In genomic region chrX:46710927-46711623, GRCh38 we compare ENCODE assay signal across 10 cellular contexts. TPM values are rescaled to one million over a fixed set of nuclear protein-coding genes. Genes with fewer than 3 reads are reported as not detected.
DNase-seq lines count a peak whose midpoint lies in the region; ATAC-seq and TF ChIP-seq lines count a peak whose summit lies in the region.
"Had no signal": no experiment of that assay in that cellular context is flagged by ENCODE, and none has a peak within 500 bp of the region (broad histone marks: within the 10 kb centered on the region; RNA-seq: fewer than 3 reads in every experiment).

No MANE protein-coding gene starts in this region.

- in situ Hi-C loops in HAP-1 (cut with MboI; ENCODE audit: low sequenced_read_pairs): no loop called here

- H3K36me3 Mint-ChIP-seq in activated naive CD4-positive, alpha-beta T cell treated with anti-CD3 and anti-CD28 coated beads, Interleukin-2, amount 50 U/mL, for 72 hours: peaks cover 0 to 7% of the 10 kb centered on the region in 2 donors

- peaks cover 68% of the 10 kb centered on the region for H3K4me1 Mint-ChIP-seq in stimulated activated naive CD8-positive, alpha-beta T cell treated with anti-CD3 and anti-CD28 coated beads, Interleukin-15, amount 100 ng/mL, for 72 hours

- CTCF ChIA-PET in HEK293T (lab: Yijun Ruan, JAX): no interaction called here

- peak overlapping the region; percentile 15 for H3K27ac ChIP-seq in WERI-Rb-1
- H3K27ac ChIP-seq: cardiac muscle cell had no signal

- no peaks in the 10 kb centered on the region for H3K9me3 ChIP-seq in WERI-Rb-1 (ENCODE audit: severe bottlenecking)
- H3K9me3 ChIP-seq in HAP-1: no peaks in the 10 kb centered on the region

- ATAC-seq in activated naive CD4-positive, alpha-beta T cell treated with anti-CD3 and anti-CD28 coated beads, Interleukin-2, amount 50 U/mL, for 72 hours: peak; percentile 38 to 71
- peak; percentile 71 for ATAC-seq in stimulated activated naive CD8-positive, alpha-beta T cell treated with anti-CD3 and anti-CD28 coated beads, Interleukin-15, amount 100 ng/mL, for 72 hours
- ATAC-seq in GM21619 (IDR thresholded peaks at IDR 0.05; ENCODE audit: unreplicated experiment): no peak

- H3K4me3 Mint-ChIP-seq in stimulated activated naive CD8-positive, alpha-beta T cell treated with anti-CD3 and anti-CD28 coated beads, Interleukin-15, amount 100 ng/mL, for 72 hours: peak overlapping the region; percentile 29 to 48

- no peak for DNase-seq in activated naive CD4-positive, alpha-beta T cell treated with anti-CD3 and anti-CD28 coated beads, Interleukin-2, amount 50 U/mL, for 72 hours (ENCODE audit: low spot score in 2 of 2)
- no peak for DNase-seq in activated naive CD4-positive, alpha-beta T cell treated with anti-CD3 and anti-CD28 coated beads, Interleukin-2, amount 50 U/mL, for 16 hours
- peak; percentile 45 for DNase-seq in MV-4-11 (lab: John Stamatoyannopoulos, UW)
- DNase-seq in WERI-Rb-1: peak; percentile 33
- DNase-seq in stimulated activated naive CD8-positive, alpha-beta T cell treated with anti-CD3 and anti-CD28 coated beads, Interleukin-15, amount 100 ng/mL, for 72 hours: peak in 1 of 2 donors; percentile 9
- no peak for DNase-seq in HEK293T (ENCODE audit: extremely low spot score)
- DNase-seq in HAP-1 (ENCODE audit: low spot score in 2 of 2): no peak
- DNase-seq: NCI-H2029 had no signal

- H3K36me3 ChIP-seq in WERI-Rb-1 (no peaks in the 10 kb centered on the region), HAP-1 (replicated peaks) (no peaks in the 10 kb centered on the region)
- H3K36me3 ChIP-seq: cardiac muscle cell had no signal

- H3K27me3 ChIP-seq in WERI-Rb-1 (ENCODE audit: insufficient read depth, low read depth, severe bottlenecking): peaks cover 4% of the 10 kb centered on the region
- no peaks in the 10 kb centered on the region for H3K27me3 ChIP-seq in HAP-1 (ENCODE audit: low read depth)
- H3K27me3 ChIP-seq: cardiac muscle cell had no signal

- TF ChIP-seq CTCF in WERI-Rb-1 (IDR thresholded peaks at IDR 0.05; ENCODE audit: low read depth, low read length): no peak

- peak overlapping the region in 1 of 2 donors; percentile 85 for H3K27ac Mint-ChIP-seq in activated naive CD4-positive, alpha-beta T cell treated with anti-CD3 and anti-CD28 coated beads, Interleukin-2, amount 50 U/mL, for 72 hours
- H3K27ac Mint-ChIP-seq in stimulated activated naive CD8-positive, alpha-beta T cell treated with anti-CD3 and anti-CD28 coated beads, Interleukin-15, amount 100 ng/mL, for 72 hours: peak overlapping the region in 1 of 2 donors; percentile 42

- H3K9me3 Mint-ChIP-seq in activated naive CD4-positive, alpha-beta T cell treated with anti-CD3 and anti-CD28 coated beads, Interleukin-2, amount 50 U/mL, for 72 hours: no peaks in the 10 kb centered on the region
- H3K9me3 Mint-ChIP-seq in stimulated activated naive CD8-positive, alpha-beta T cell treated with anti-CD3 and anti-CD28 coated beads, Interleukin-15, amount 100 ng/mL, for 72 hours: peaks cover 0 to 4% of the 10 kb centered on the region in 2 donors

- H3K4me3 ChIP-seq in WERI-Rb-1 (ENCODE audit: low read depth, low read length) (no peak overlapping the region), HAP-1 (no peak overlapping the region)
- H3K4me3 ChIP-seq: cardiac muscle cell had no signal

- H3K4me1 ChIP-seq in HAP-1: peaks cover 3% of the 10 kb centered on the region; the same call in 1 of the 2 replicates

- H3K27me3 Mint-ChIP-seq in stimulated activated naive CD8-positive, alpha-beta T cell treated with anti-CD3 and anti-CD28 coated beads, Interleukin-15, amount 100 ng/mL, for 72 hours: no peaks in the 10 kb centered on the region

- POLR2A ChIA-PET in HEK293T (lab: Yijun Ruan, JAX): no interaction called here

TF ChIP-seq in HEK293T, 16 proteins besides CTCF, POLR2A, EP300 and RAD21:
- no peak for TF ChIP-seq NFRKB (IDR thresholded peaks at IDR 0.05)
- TF ChIP-seq FOXA1 (IDR thresholded peaks at IDR 0.05): no peak
- no peak for TF ChIP-seq CTBP1 (IDR thresholded peaks at IDR 0.05; ENCODE audit: borderline replicate concordance)
- no peak for TF ChIP-seq L3MBTL2 (conservative IDR thresholded peaks at IDR 0.05)
- no peak for TF ChIP-seq BHLHE40 (IDR thresholded peaks at IDR 0.05; ENCODE audit: borderline replicate concordance)
- no peak for TF ChIP-seq SP1 (IDR thresholded peaks at IDR 0.05)
- TF ChIP-seq, protein P1, sequence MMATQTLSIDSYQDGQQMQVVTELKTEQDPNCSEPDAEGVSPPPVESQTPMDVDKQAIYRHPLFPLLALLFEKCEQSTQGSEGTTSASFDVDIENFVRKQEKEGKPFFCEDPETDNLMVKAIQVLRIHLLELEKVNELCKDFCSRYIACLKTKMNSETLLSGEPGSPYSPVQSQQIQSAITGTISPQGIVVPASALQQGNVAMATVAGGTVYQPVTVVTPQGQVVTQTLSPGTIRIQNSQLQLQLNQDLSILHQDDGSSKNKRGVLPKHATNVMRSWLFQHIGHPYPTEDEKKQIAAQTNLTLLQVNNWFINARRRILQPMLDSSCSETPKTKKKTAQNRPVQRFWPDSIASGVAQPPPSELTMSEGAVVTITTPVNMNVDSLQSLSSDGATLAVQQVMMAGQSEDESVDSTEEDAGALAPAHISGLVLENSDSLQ (IDR thresholded peaks at IDR 0.05): no peak
- no peak for TF ChIP-seq ELF4 (IDR thresholded peaks at IDR 0.05)
- no peak for TF ChIP-seq FOXK2 (IDR thresholded peaks at IDR 0.05)
- no peak for TF ChIP-seq ARNT (IDR thresholded peaks at IDR 0.05)
- TF ChIP-seq HDGF (IDR thresholded peaks at IDR 0.05; ENCODE audit: borderline replicate concordance): no peak
- TF ChIP-seq ZNF384 (IDR thresholded peaks at IDR 0.05): no peak
- no peak for TF ChIP-seq SUZ12 (IDR thresholded peaks at IDR 0.05)

RNA-seq across cellular contexts. Expression of gene SLC9A7, which starts 47.8 kb away (rescaled TPM):
- total RNA-seq in activated naive CD4-positive, alpha-beta T cell treated with anti-CD3 and anti-CD28 coated beads, Interleukin-2, amount 50 U/mL, for 72 hours: 10 to 100 TPM; 13.5 to 15.1 TPM

Comparison
In these comparisons a context has a peak if more than half of its experiments do, and no peak if none do; other contexts are left out.
1. DNase-seq: peak in MV-4-11 (single experiment) and WERI-Rb-1 (single experiment); none in activated naive CD4-positive, alpha-beta T cell treated with anti-CD3 and anti-CD28 coated beads, Interleukin-2, amount 50 U/mL, for 72 hours (0 of 2), activated naive CD4-positive, alpha-beta T cell treated with anti-CD3 and anti-CD28 coated beads, Interleukin-2, amount 50 U/mL, for 16 hours (single experiment), HEK293T (single experiment) and HAP-1 (0 of 2).